Comparison of ENCODE assay signal across 25 cellular contexts in genomic region chr13:74705438-74705837, GRCh38.
"Had no signal": no experiment of that assay in that cellular context is flagged by ENCODE, and none has a peak within 500 bp of the region (broad histone marks: within the 10 kb centered on the region; RNA-seq: fewer than 3 reads in every experiment).

No MANE protein-coding gene starts in this region.

- H3K27ac ChIP-seq: left ventricle myocardium inferior, neural progenitor cell, neutrophil, right atrium auricular region, skin epidermis, spleen, stomach, testis, thyroid gland, transverse colon, upper lobe of left lung, vagina had no signal

- H3K4me1 ChIP-seq: left ventricle myocardium inferior, neural progenitor cell, right atrium auricular region, spleen, stomach, testis, thyroid gland, transverse colon, upper lobe of left lung, vagina had no signal

- FAIRE-seq: islet of Langerhans had no signal

- H3K4me3 ChIP-seq: left ventricle myocardium inferior, lung, neural progenitor cell, right atrium auricular region, skin epidermis, spleen, stomach, testis, thyroid gland, transverse colon, upper lobe of left lung, vagina had no signal

- H3K9me3 ChIP-seq: left ventricle myocardium inferior, neutrophil, right atrium auricular region, stomach, testis, thyroid gland, transverse colon, upper lobe of left lung, vagina had no signal

- H3K36me3 ChIP-seq: left ventricle myocardium inferior, neural progenitor cell, neutrophil, right atrium auricular region, spleen, stomach, thyroid gland, transverse colon, upper lobe of left lung, vagina had no signal

- H2AFZ ChIP-seq: neural progenitor cell had no signal

- ATAC-seq: natural killer cell; sciatic nerve; stimulated activated naive B cell treated with anti-CD40 and anti-IgM and Interleukin-4, amounts not matched to agents 10 μg/mL and 1 μg/mL and 100 μg/mL, for 72 hours; stimulated activated naive CD8-positive, alpha-beta T cell treated with anti-CD3 and anti-CD28 coated beads, Interleukin-15, Interleukin-2, amounts not matched to agents 100 U/mL and 50 U/mL, for 24 hours had no signal

- H3K4me2 ChIP-seq: neural progenitor cell had no signal

- H3K27me3 ChIP-seq: neural progenitor cell, neutrophil, right atrium auricular region, spleen, stomach, testis, thyroid gland, transverse colon, upper lobe of left lung, vagina had no signal

- DNase-seq: hypothalamus; immature natural killer cell; left ventricle myocardium inferior; mesendoderm; naive B cell; natural killer cell; nephron progenitor cell; occipital lobe; spleen; stimulated activated CD4-positive, alpha-beta T cell treated with anti-CD3 and anti-CD28 coated beads, Interleukin-2, amount 100 ng/mL, for 48 hours; stimulated activated naive B cell treated with anti-CD40 and anti-IgM and Interleukin-4, amounts not matched to agents 10 μg/mL and 1 μg/mL and 100 μg/mL, for 72 hours; stimulated activated naive CD8-positive, alpha-beta T cell treated with anti-CD3 and anti-CD28 coated beads, Interleukin-15, Interleukin-2, amounts not matched to agents 100 U/mL and 50 U/mL, for 24 hours; stomach; testis; thyroid gland; transverse colon; upper lobe of left lung had no signal
